ENCODE assay signal across 1 cellular context in genomic region chr15:51647128-51647562, GRCh38.
A peak's percentile ranks its signal among the peaks of the same experiment; 100 is the strongest.
TF ChIP-seq lines count a peak whose summit lies in the region.

No MANE protein-coding gene starts in this region.

TF ChIP-seq in K562, 482 proteins besides CTCF, POLR2A, EP300 and RAD21 (continued from another document and continues in another):
- TF ChIP-seq GABPA (tag; conservative IDR thresholded peaks at IDR 0.05; ENCODE audit: low read depth) = peak; percentile 71
- TF ChIP-seq ZNF395 (CRISPR knock-in tag; IDR thresholded peaks at IDR 0.05) = peak; percentile 92; the same call in 1 of the 2 replicates
- TF ChIP-seq ELF4 (CRISPR knock-in tag; IDR thresholded peaks at IDR 0.05) = peak; percentile 93
- TF ChIP-seq, protein P1, sequence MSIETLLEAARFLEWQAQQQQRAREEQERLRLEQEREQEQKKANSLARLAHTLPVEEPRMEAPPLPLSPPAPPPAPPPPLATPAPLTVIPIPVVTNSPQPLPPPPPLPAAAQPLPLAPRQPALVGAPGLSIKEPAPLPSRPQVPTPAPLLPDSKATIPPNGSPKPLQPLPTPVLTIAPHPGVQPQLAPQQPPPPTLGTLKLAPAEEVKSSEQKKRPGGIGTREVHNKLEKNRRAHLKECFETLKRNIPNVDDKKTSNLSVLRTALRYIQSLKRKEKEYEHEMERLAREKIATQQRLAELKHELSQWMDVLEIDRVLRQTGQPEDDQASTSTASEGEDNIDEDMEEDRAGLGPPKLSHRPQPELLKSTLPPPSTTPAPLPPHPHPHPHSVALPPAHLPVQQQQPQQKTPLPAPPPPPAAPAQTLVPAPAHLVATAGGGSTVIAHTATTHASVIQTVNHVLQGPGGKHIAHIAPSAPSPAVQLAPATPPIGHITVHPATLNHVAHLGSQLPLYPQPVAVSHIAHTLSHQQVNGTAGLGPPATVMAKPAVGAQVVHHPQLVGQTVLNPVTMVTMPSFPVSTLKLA (conservative IDR thresholded peaks at IDR 0.05) = peak; percentile 40 to 82; a peak in 3 of 4 replicates
- peak; percentile 80 for TF ChIP-seq C11orf30 (IDR thresholded peaks at IDR 0.05; ENCODE audit: low read depth)
- peak; percentile 74 for TF ChIP-seq ELF1 (tag; IDR thresholded peaks at IDR 0.05)
- no peak for TF ChIP-seq MLX (CRISPR knock-in tag; conservative IDR thresholded peaks at IDR 0.05)
- no peak for TF ChIP-seq MCM5 (IDR thresholded peaks at IDR 0.05; ENCODE audit: low read depth)
- TF ChIP-seq NCOA1 (IDR thresholded peaks at IDR 0.05; ENCODE audit: low read depth) = peak; percentile 82; the same call in 1 of the 2 replicates
- TF ChIP-seq MTA3 (IDR thresholded peaks at IDR 0.05; ENCODE audit: borderline replicate concordance) = peak; percentile 81; the same call in 1 of the 2 replicates
- TF ChIP-seq BCL6 (CRISPR knock-in tag; IDR thresholded peaks at IDR 0.05) = 0 out of 2 replicates have a peak, but pooled peaks have one; percentile 54
- TF ChIP-seq MYNN (IDR thresholded peaks at IDR 0.05) = peak; percentile 81
- no peak for TF ChIP-seq MYNN (CRISPR knock-in tag; IDR thresholded peaks at IDR 0.05)
- TF ChIP-seq CXXC5 (CRISPR knock-in tag; IDR thresholded peaks at IDR 0.05) = peak; percentile 73
- peak; percentile 57; the same call in 1 of the 2 replicates for TF ChIP-seq MYC (IDR thresholded peaks at IDR 0.05; ENCODE audit: low read depth, low read length)
- TF ChIP-seq MYC (CRISPR knock-in tag; IDR thresholded peaks at IDR 0.05; ENCODE audit: borderline replicate concordance, low read depth) = no peak
- TF ChIP-seq MTA2 (IDR thresholded peaks at IDR 0.05; ENCODE audit: low read depth) = peak; percentile 92
- 0 out of 2 replicates have a peak, but pooled peaks have one; percentile 67 for TF ChIP-seq ZKSCAN8 (CRISPR knock-in tag; IDR thresholded peaks at IDR 0.05)
- TF ChIP-seq HOXB6 (CRISPR knock-in tag; IDR thresholded peaks at IDR 0.05; ENCODE audit: borderline replicate concordance) = no peak
- TF ChIP-seq NCOA2 (IDR thresholded peaks at IDR 0.05; ENCODE audit: partially characterized antibody in 2 of 2) = peak; percentile 75 to 78
- peak; percentile 85; the same call in 1 of the 2 replicates for TF ChIP-seq ZNF644 (tag; IDR thresholded peaks at IDR 0.05; ENCODE audit: low read depth)
- TF ChIP-seq ILK (tag; IDR thresholded peaks at IDR 0.05; ENCODE audit: borderline replicate concordance, low read depth) = no peak
- no peak for TF ChIP-seq BCLAF1 (IDR thresholded peaks at IDR 0.05; ENCODE audit: borderline replicate concordance in 1 of 2, control insufficient read depth in 1 of 2, low read depth in 2 of 2, low read length in 1 of 2)
- TF ChIP-seq ZBTB7A (IDR thresholded peaks at IDR 0.05; ENCODE audit: borderline replicate concordance, control insufficient read depth, low read depth, low read length) = no peak
- peak; percentile 99 for TF ChIP-seq NFIC (IDR thresholded peaks at IDR 0.05)
- no peak for TF ChIP-seq PTRF (tag; IDR thresholded peaks at IDR 0.05)
- TF ChIP-seq MEF2A (IDR thresholded peaks at IDR 0.05; ENCODE audit: control insufficient read depth, low read depth, low read length) = peak; percentile 63
- TF ChIP-seq HNRNPH1 (optimal IDR thresholded peaks at IDR 0.05; ENCODE audit: low read depth, low read length) = no peak
- TF ChIP-seq, protein P2, sequence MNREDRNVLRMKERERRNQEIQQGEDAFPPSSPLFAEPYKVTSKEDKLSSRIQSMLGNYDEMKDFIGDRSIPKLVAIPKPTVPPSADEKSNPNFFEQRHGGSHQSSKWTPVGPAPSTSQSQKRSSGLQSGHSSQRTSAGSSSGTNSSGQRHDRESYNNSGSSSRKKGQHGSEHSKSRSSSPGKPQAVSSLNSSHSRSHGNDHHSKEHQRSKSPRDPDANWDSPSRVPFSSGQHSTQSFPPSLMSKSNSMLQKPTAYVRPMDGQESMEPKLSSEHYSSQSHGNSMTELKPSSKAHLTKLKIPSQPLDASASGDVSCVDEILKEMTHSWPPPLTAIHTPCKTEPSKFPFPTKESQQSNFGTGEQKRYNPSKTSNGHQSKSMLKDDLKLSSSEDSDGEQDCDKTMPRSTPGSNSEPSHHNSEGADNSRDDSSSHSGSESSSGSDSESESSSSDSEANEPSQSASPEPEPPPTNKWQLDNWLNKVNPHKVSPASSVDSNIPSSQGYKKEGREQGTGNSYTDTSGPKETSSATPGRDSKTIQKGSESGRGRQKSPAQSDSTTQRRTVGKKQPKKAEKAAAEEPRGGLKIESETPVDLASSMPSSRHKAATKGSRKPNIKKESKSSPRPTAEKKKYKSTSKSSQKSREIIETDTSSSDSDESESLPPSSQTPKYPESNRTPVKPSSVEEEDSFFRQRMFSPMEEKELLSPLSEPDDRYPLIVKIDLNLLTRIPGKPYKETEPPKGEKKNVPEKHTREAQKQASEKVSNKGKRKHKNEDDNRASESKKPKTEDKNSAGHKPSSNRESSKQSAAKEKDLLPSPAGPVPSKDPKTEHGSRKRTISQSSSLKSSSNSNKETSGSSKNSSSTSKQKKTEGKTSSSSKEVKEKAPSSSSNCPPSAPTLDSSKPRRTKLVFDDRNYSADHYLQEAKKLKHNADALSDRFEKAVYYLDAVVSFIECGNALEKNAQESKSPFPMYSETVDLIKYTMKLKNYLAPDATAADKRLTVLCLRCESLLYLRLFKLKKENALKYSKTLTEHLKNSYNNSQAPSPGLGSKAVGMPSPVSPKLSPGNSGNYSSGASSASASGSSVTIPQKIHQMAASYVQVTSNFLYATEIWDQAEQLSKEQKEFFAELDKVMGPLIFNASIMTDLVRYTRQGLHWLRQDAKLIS (CRISPR knock-in tag; IDR thresholded peaks at IDR 0.05) = no peak
- no peak for TF ChIP-seq CEBPG (CRISPR knock-in tag; IDR thresholded peaks at IDR 0.05)
- peak in 1 of 2 experiments; percentile 52; a peak in 2 of 4 replicates for TF ChIP-seq CEBPG (tag; conservative IDR thresholded peaks at IDR 0.05 in 1 of 2, IDR thresholded peaks at IDR 0.05 in 1 of 2)
- peak; percentile 78; the same call in 1 of the 2 replicates for TF ChIP-seq ZBTB2 (IDR thresholded peaks at IDR 0.05)
- peak; percentile 70 for TF ChIP-seq ADNP (tag; IDR thresholded peaks at IDR 0.05)
- peak; percentile 66; the same call in 1 of the 2 replicates for TF ChIP-seq CREB1 (IDR thresholded peaks at IDR 0.05)
- TF ChIP-seq CREB1 (CRISPR knock-in tag; IDR thresholded peaks at IDR 0.05) = 0 out of 2 replicates have a peak, but pooled peaks have one; percentile 19
- peak; percentile 92 for TF ChIP-seq FOXM1 (IDR thresholded peaks at IDR 0.05; ENCODE audit: low read depth)
- TF ChIP-seq FOXM1 (CRISPR knock-in tag; IDR thresholded peaks at IDR 0.05; ENCODE audit: low read depth) = no peak
- TF ChIP-seq TSC22D4 (tag; IDR thresholded peaks at IDR 0.05) = no peak
- TF ChIP-seq, protein P3, sequence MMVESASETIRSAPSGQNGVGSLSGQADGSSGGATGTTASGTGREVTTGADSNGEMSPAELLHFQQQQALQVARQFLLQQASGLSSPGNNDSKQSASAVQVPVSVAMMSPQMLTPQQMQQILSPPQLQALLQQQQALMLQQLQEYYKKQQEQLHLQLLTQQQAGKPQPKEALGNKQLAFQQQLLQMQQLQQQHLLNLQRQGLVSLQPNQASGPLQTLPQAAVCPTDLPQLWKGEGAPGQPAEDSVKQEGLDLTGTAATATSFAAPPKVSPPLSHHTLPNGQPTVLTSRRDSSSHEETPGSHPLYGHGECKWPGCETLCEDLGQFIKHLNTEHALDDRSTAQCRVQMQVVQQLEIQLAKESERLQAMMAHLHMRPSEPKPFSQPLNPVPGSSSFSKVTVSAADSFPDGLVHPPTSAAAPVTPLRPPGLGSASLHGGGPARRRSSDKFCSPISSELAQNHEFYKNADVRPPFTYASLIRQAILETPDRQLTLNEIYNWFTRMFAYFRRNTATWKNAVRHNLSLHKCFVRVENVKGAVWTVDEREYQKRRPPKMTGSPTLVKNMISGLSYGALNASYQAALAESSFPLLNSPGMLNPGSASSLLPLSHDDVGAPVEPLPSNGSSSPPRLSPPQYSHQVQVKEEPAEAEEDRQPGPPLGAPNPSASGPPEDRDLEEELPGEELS (CRISPR knock-in tag; IDR thresholded peaks at IDR 0.05; ENCODE audit: borderline replicate concordance) = no peak
- TF ChIP-seq ZBTB11 (CRISPR knock-in tag; IDR thresholded peaks at IDR 0.05) = peak in 1 of 3 experiments; percentile 85; a peak in 2 of 6 replicates
- peak; percentile 75 for TF ChIP-seq MAFG (tag; conservative IDR thresholded peaks at IDR 0.05)
- TF ChIP-seq ZNF316 (IDR thresholded peaks at IDR 0.05) = peak; percentile 60
- peak; percentile 96 for TF ChIP-seq TCF3 (CRISPR knock-in tag; IDR thresholded peaks at IDR 0.05)
- peak; percentile 69; the same call in 1 of the 2 replicates for TF ChIP-seq TRIM28 (IDR thresholded peaks at IDR 0.05)
- TF ChIP-seq GABPB1 (CRISPR knock-in tag; IDR thresholded peaks at IDR 0.05) = no peak
- TF ChIP-seq KLF16 (IDR thresholded peaks at IDR 0.05) = peak; percentile 98
- no peak for TF ChIP-seq JUNB (CRISPR knock-in tag; conservative IDR thresholded peaks at IDR 0.05)
- TF ChIP-seq ETV1 (tag; conservative IDR thresholded peaks at IDR 0.05; ENCODE audit: low read depth) = peak; percentile 54
- no peak for TF ChIP-seq ARHGAP35 (IDR thresholded peaks at IDR 0.05; ENCODE audit: partially characterized antibody)
